In genomic region chr19:12035220-12036172, GRCh38 we compare ENCODE assay signal across 8 cellular contexts. TPM values are rescaled to one million over a fixed set of nuclear protein-coding genes. Genes with fewer than 3 reads are reported as not detected.
DNase-seq lines count a peak whose midpoint lies in the region; ATAC-seq and TF ChIP-seq lines count a peak whose summit lies in the region.

Gene ZNF433 (minus strand): TSS chr19:12035679. CDS start chr19:12035539, 140 bp downstream.

- peak; percentile 93 for DNase-seq in Ammon's horn (ENCODE audit: low spot score)
- DNase-seq in HUDEP-2 (lab: John Stamatoyannopoulos, UW; ENCODE audit: unreplicated experiment in 76 of 76) = peak in 56 of 76 experiments; percentile 8 to 93 (median 68)
- no peak for DNase-seq in SK-N-MC (ENCODE audit: low read depth, low spot score)
- peak; percentile 98 for DNase-seq in neural progenitor cell (ENCODE audit: low spot score)

- no peak for TF ChIP-seq EP300 in gastroesophageal sphincter (IDR thresholded peaks at IDR 0.05)

- H3K4me2 ChIP-seq in neural progenitor cell = peak within 1 kb of the TSS; percentile 74

- peaks cover 0 to 34% (median 0%) of the 10 kb centered on the region in 3 donors for H3K4me1 ChIP-seq in gastroesophageal sphincter
- peaks cover 5% of the 10 kb centered on the region for H3K4me1 ChIP-seq in neural progenitor cell
- H3K4me1 ChIP-seq in stomach smooth muscle (ENCODE audit: control insufficient read depth, insufficient read depth, low read length) = peaks cover 16% of the 10 kb centered on the region

- H3K27me3 Mint-ChIP-seq in activated naive CD4-positive, alpha-beta T cell treated with anti-CD3 and anti-CD28 coated beads, Interleukin-2, amount 50 U/mL, for 24 hours = no peaks in the 10 kb centered on the region
- H3K27me3 Mint-ChIP-seq in neural progenitor cell (ENCODE audit: insufficient read depth, low read depth) = peaks cover 11% of the 10 kb centered on the region

- no peaks in the 10 kb centered on the region for H3K9me3 ChIP-seq in SK-N-MC (ENCODE audit: low read depth, low read length)
- H3K9me3 ChIP-seq in gastroesophageal sphincter = no peaks in the 10 kb centered on the region
- no peaks in the 10 kb centered on the region for H3K9me3 ChIP-seq in neural progenitor cell (ENCODE audit: low read depth)
- no peaks in the 10 kb centered on the region for H3K9me3 ChIP-seq in stomach smooth muscle (ENCODE audit: control insufficient read depth in 2 of 2, low read length in 2 of 2)

- 0% methylated on average over 4 to 13 of the region's 68 CpGs for WGBS in gastroesophageal sphincter (ENCODE audit: low coverage in 1 of 2), 2 donors

- H3K9ac ChIP-seq in SK-N-MC (ENCODE audit: insufficient read length) (no peak within 1 kb of the TSS), neural progenitor cell (peak within 1 kb of the TSS; percentile 46), stomach smooth muscle (ENCODE audit: low read length in 2 of 2) (peak within 1 kb of the TSS; percentile 96 to 97)

- H3K27ac ChIP-seq in SK-N-MC (no peak within 1 kb of the TSS), gastroesophageal sphincter (peak within 1 kb of the TSS; percentile 71 to 94 (median 88)), neural progenitor cell (peak within 1 kb of the TSS; percentile 42), stomach smooth muscle (ENCODE audit: low read length) (peak within 1 kb of the TSS; percentile 88)

- H2AFZ ChIP-seq in neural progenitor cell (replicated peaks) = peak within 1 kb of the TSS; percentile 92

- H3K4me1 Mint-ChIP-seq in activated naive CD4-positive, alpha-beta T cell treated with anti-CD3 and anti-CD28 coated beads, Interleukin-2, amount 50 U/mL, for 24 hours = peaks cover 16% of the 10 kb centered on the region
- peaks cover 7% of the 10 kb centered on the region for H3K4me1 Mint-ChIP-seq in neural progenitor cell

- peak in 1 of 2 donors; percentile 55 for TF ChIP-seq POLR2A in gastroesophageal sphincter (IDR thresholded peaks at IDR 0.05)

- no peaks in the 10 kb centered on the region for H4K20me1 ChIP-seq in neural progenitor cell (ENCODE audit: low read depth)

- peak within 1 kb of the TSS; percentile 90 for H3K4me3 Mint-ChIP-seq in activated naive CD4-positive, alpha-beta T cell treated with anti-CD3 and anti-CD28 coated beads, Interleukin-2, amount 50 U/mL, for 24 hours
- H3K4me3 Mint-ChIP-seq in neural progenitor cell = peak within 1 kb of the TSS; percentile 90

- peaks cover 2% of the 10 kb centered on the region for H3K36me3 Mint-ChIP-seq in activated naive CD4-positive, alpha-beta T cell treated with anti-CD3 and anti-CD28 coated beads, Interleukin-2, amount 50 U/mL, for 24 hours
- H3K36me3 Mint-ChIP-seq in neural progenitor cell = peaks cover 40% of the 10 kb centered on the region

- H3K27me3 ChIP-seq in gastroesophageal sphincter (no peaks in the 10 kb centered on the region), neural progenitor cell (no peaks in the 10 kb centered on the region), stomach smooth muscle (ENCODE audit: control insufficient read depth in 1 of 2, insufficient read depth in 2 of 2, low read length in 2 of 2) (no peaks in the 10 kb centered on the region)

- ATAC-seq in GM19328 (IDR thresholded peaks at IDR 0.05; ENCODE audit: unreplicated experiment) = peak; percentile 84
- peak; percentile 100 for ATAC-seq in gastroesophageal sphincter

- H3K79me2 ChIP-seq in neural progenitor cell (ENCODE audit: low read depth) = peaks cover 8% of the 10 kb centered on the region

- peak within 1 kb of the TSS; percentile 69 for H3K4me3 ChIP-seq in SK-N-MC
- peak within 1 kb of the TSS; percentile 72 to 86 for H3K4me3 ChIP-seq in gastroesophageal sphincter
- H3K4me3 ChIP-seq in neural progenitor cell = peak within 1 kb of the TSS; percentile 61
- peak within 1 kb of the TSS; percentile 69 to 93 for H3K4me3 ChIP-seq in stomach smooth muscle (ENCODE audit: low read length in 2 of 2)

- H3F3A ChIP-seq in neural progenitor cell (ENCODE audit: low read depth) = peaks cover 7% of the 10 kb centered on the region

- H3K36me3 ChIP-seq in SK-N-MC (ENCODE audit: insufficient read depth, low read length) (no peaks in the 10 kb centered on the region), gastroesophageal sphincter (no peaks in the 10 kb centered on the region), neural progenitor cell (no peaks in the 10 kb centered on the region), stomach smooth muscle (ENCODE audit: control insufficient read depth in 2 of 2, insufficient read depth in 2 of 2, low read length in 2 of 2) (no peaks in the 10 kb centered on the region)

- no peak for TF ChIP-seq CTCF in gastroesophageal sphincter (IDR thresholded peaks at IDR 0.05)
- no peak for TF ChIP-seq CTCF in neural progenitor cell (IDR thresholded peaks at IDR 0.05)

- peak within 1 kb of the TSS; percentile 68 for H3K27ac Mint-ChIP-seq in activated naive CD4-positive, alpha-beta T cell treated with anti-CD3 and anti-CD28 coated beads, Interleukin-2, amount 50 U/mL, for 24 hours
- no peak within 1 kb of the TSS for H3K27ac Mint-ChIP-seq in neural progenitor cell

- H3K9me3 Mint-ChIP-seq in activated naive CD4-positive, alpha-beta T cell treated with anti-CD3 and anti-CD28 coated beads, Interleukin-2, amount 50 U/mL, for 24 hours = no peaks in the 10 kb centered on the region
- H3K9me3 Mint-ChIP-seq in neural progenitor cell = peaks cover 59% of the 10 kb centered on the region

RNA-seq across cellular contexts. Expression of gene ZNF433, which starts in this region (rescaled TPM):
- total RNA-seq in gastroesophageal sphincter (10 to 100 TPM in 1 of 4 donors, 1 to 10 TPM in 3; 5.4 to 12.8 (median 6.5) TPM), neural progenitor cell (ENCODE audit: low replicate concordance) (8.2 and 8.3 TPM in 2 replicates)
